In the genomic region with DNA sequence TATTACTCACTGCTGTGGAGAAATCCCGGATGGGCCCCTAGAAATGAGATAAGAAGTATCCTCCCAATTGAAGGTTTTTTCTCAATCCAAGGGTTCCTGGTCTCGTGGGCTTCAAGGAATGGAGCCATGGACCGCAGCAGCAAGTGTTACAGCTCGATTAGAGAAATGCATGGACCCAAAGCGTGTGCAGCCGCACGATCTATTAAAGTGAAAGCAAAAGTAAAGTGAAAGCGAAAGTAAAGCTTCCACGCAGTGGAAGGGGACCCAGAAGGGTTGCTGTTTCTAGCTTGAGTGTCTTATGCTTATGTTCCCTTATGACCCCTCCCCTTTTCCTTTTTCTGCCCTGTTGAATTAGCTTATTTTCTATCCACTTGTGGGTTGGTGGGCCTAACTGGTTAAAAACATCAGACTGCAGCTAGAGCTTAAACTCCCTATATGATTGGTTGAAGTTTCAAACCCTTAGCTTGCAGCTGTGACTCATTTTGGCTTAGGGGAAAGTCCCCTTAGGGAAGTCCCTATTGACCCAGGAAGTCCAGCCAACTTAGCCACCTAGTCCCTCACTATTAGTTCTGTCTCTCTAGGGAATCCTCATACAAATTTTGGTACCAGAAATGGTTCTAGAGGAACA, we compare ENCODE assay signal across 8 cellular contexts.
DNase-seq lines count a peak whose midpoint lies in the region; ATAC-seq and TF ChIP-seq lines count a peak whose summit lies in the region.

No MANE protein-coding gene starts in this region.

- DNase-seq in Karpas-422 (peak; percentile 77), SIG-M5 treated with dmso at 0.1 percent for 504 hours (lab: John Stamatoyannopoulos, UW; ENCODE audit: unreplicated experiment) (peak; percentile 75), memory B cell (ENCODE audit: low spot score in 2 of 2) (peak; percentile 42 to 55), upper lobe of right lung (no peak), thyroid gland (no peak)
- DNase-seq in activated naive CD8-positive, alpha-beta T cell treated with anti-CD3 and anti-CD28 coated beads, Interleukin-2, amount 50 U/mL, for 24 hours: peak; percentile 32

- no peak overlapping the region; the same call in 1 of the 2 replicates for H3K27ac ChIP-seq in Karpas-422 (ENCODE audit: low read length)
- peak overlapping the region; percentile 80 for H3K27ac ChIP-seq in upper lobe of right lung
- peak overlapping the region in 1 of 3 donors; percentile 23 for H3K27ac ChIP-seq in thyroid gland

- TF ChIP-seq POLR2A in thyroid gland (IDR thresholded peaks at IDR 0.05): no peak

- H3K9me3 ChIP-seq in Karpas-422 (ENCODE audit: low read length) (no peaks in the 10 kb centered on the region), upper lobe of right lung (no peaks in the 10 kb centered on the region), thyroid gland (no peaks in the 10 kb centered on the region)

- no peaks in the 10 kb centered on the region for H3K79me2 ChIP-seq in Karpas-422 (ENCODE audit: low read length)

- peak overlapping the region; percentile 88 for H3K4me2 ChIP-seq in Karpas-422 (ENCODE audit: low read depth, low read length, poor library complexity, severe bottlenecking)

- peaks cover 65% of the 10 kb centered on the region for H3K4me1 Mint-ChIP-seq in activated naive CD8-positive, alpha-beta T cell treated with anti-CD3 and anti-CD28 coated beads, Interleukin-2, amount 50 U/mL, for 24 hours
- peaks cover 36% of the 10 kb centered on the region for H3K4me1 Mint-ChIP-seq in memory B cell

- no peaks in the 10 kb centered on the region for H3K36me3 ChIP-seq in Karpas-422 (ENCODE audit: insufficient read depth, low read length)
- no peaks in the 10 kb centered on the region for H3K36me3 ChIP-seq in upper lobe of right lung
- H3K36me3 ChIP-seq in thyroid gland: no peaks in the 10 kb centered on the region

- no peaks in the 10 kb centered on the region for H3K9me2 ChIP-seq in Karpas-422 (replicated peaks; ENCODE audit: insufficient read depth, low read length)

- no peaks in the 10 kb centered on the region for H3K27me3 ChIP-seq in Karpas-422 (ENCODE audit: low read length)
- H3K27me3 ChIP-seq in upper lobe of right lung: no peaks in the 10 kb centered on the region
- no peaks in the 10 kb centered on the region for H3K27me3 ChIP-seq in thyroid gland

- H3K36me3 Mint-ChIP-seq in activated naive CD8-positive, alpha-beta T cell treated with anti-CD3 and anti-CD28 coated beads, Interleukin-2, amount 50 U/mL, for 24 hours (ENCODE audit: low read depth): peaks cover 7% of the 10 kb centered on the region
- H3K36me3 Mint-ChIP-seq in memory B cell: peaks cover 7% of the 10 kb centered on the region

- no peaks in the 10 kb centered on the region for H3K27me3 Mint-ChIP-seq in activated naive CD8-positive, alpha-beta T cell treated with anti-CD3 and anti-CD28 coated beads, Interleukin-2, amount 50 U/mL, for 24 hours
- no peaks in the 10 kb centered on the region for H3K27me3 Mint-ChIP-seq in memory B cell

- intact Hi-C loops in upper lobe of right lung (cut with DNase I) (no loop called here), thyroid gland (cut with DNase I) (no loop called here)

- TF ChIP-seq CTCF in GM12875 (IDR thresholded peaks at IDR 0.05; ENCODE audit: borderline replicate concordance, insufficient read depth, low read depth, low read length): no peak
- no peak for TF ChIP-seq CTCF in upper lobe of right lung (IDR thresholded peaks at IDR 0.05)
- no peak for TF ChIP-seq CTCF in thyroid gland (IDR thresholded peaks at IDR 0.05)

- peak; percentile 69 for ATAC-seq in GM21786 (IDR thresholded peaks at IDR 0.05; ENCODE audit: unreplicated experiment)
- peak; percentile 78 for ATAC-seq in activated naive CD8-positive, alpha-beta T cell treated with anti-CD3 and anti-CD28 coated beads, Interleukin-2, amount 50 U/mL, for 24 hours
- ATAC-seq in memory B cell (ENCODE audit: low read depth): peak; percentile 89
- ATAC-seq in upper lobe of right lung: peak; percentile 76

- H3K27ac Mint-ChIP-seq in activated naive CD8-positive, alpha-beta T cell treated with anti-CD3 and anti-CD28 coated beads, Interleukin-2, amount 50 U/mL, for 24 hours: peak overlapping the region; percentile 97
- H3K27ac Mint-ChIP-seq in memory B cell: peak overlapping the region; percentile 100

- H3K9me3 Mint-ChIP-seq in activated naive CD8-positive, alpha-beta T cell treated with anti-CD3 and anti-CD28 coated beads, Interleukin-2, amount 50 U/mL, for 24 hours: peaks cover 4% of the 10 kb centered on the region
- H3K9me3 Mint-ChIP-seq in memory B cell: no peaks in the 10 kb centered on the region

- 81 to 85% methylated on average over 9 of the region's 9 CpGs for WGBS in thyroid gland, 2 donors

- H3K4me1 ChIP-seq in Karpas-422 (ENCODE audit: low read length) (peaks cover 21% of the 10 kb centered on the region), upper lobe of right lung (no peaks in the 10 kb centered on the region), thyroid gland (no peaks in the 10 kb centered on the region)

- peak overlapping the region; percentile 97 for H2AFZ ChIP-seq in Karpas-422 (ENCODE audit: low read length)

- no peaks in the 10 kb centered on the region for H4K20me1 ChIP-seq in Karpas-422 (ENCODE audit: insufficient read depth, low read depth, low read length)

- peak overlapping the region; percentile 88 for H3K4me3 Mint-ChIP-seq in activated naive CD8-positive, alpha-beta T cell treated with anti-CD3 and anti-CD28 coated beads, Interleukin-2, amount 50 U/mL, for 24 hours
- peak overlapping the region; percentile 90 for H3K4me3 Mint-ChIP-seq in memory B cell

- H3K4me3 ChIP-seq in GM12875 (ENCODE audit: low read depth, low read length) (peak overlapping the region; percentile 58), Karpas-422 (ENCODE audit: low read length) (peak overlapping the region; percentile 72), upper lobe of right lung (peak overlapping the region; percentile 50), thyroid gland (replicated peaks in 1 of 3) (peak overlapping the region in 1 of 3 donors; percentile 13)

- peak overlapping the region; percentile 74 for H3K9ac ChIP-seq in Karpas-422 (ENCODE audit: low read length)

Comparison
In these comparisons a context has a peak if more than half of its experiments do, and no peak if none do; other contexts are left out.
1. DNase-seq: peak in Karpas-422 (single experiment), SIG-M5 treated with dmso at 0.1 percent for 504 hours (single experiment), activated naive CD8-positive, alpha-beta T cell treated with anti-CD3 and anti-CD28 coated beads, Interleukin-2, amount 50 U/mL, for 24 hours (single experiment) and memory B cell (2 of 2); none in upper lobe of right lung (single experiment) and thyroid gland (0 of 2).
2. Peak in every context shown above with its lines, with median percentiles within 50 percentile points of each other: ATAC-seq.